8 cellular contexts compared by ENCODE assay signal in genomic region chr17:17712268-17712924, GRCh38. TPM values are rescaled to one million over a fixed set of nuclear protein-coding genes. Genes with fewer than 3 reads are reported as not detected.
DNase-seq lines count a peak whose midpoint lies in the region; ATAC-seq and TF ChIP-seq lines count a peak whose summit lies in the region.

No MANE protein-coding gene starts in this region.

- CTCF ChIA-PET in activated CD4-positive, alpha-beta T cell treated with anti-CD3 and anti-CD28 coated beads for 36 hours (lab: Charles Lee): interaction anchor here (0.7 to 1.0 kb wide), 3 partner anchors 16 to 321 kb away, joined by 3 read pairs; no protein-coding TSS in a partner anchor

- TF ChIP-seq POLR2A in upper lobe of left lung (IDR thresholded peaks at IDR 0.05): no peak

- no peak overlapping the region for H3K4me3 Mint-ChIP-seq in activated CD4-positive, alpha-beta T cell treated with anti-CD3 and anti-CD28 coated beads for 36 hours

- POLR2A ChIA-PET in activated CD4-positive, alpha-beta T cell treated with anti-CD3 and anti-CD28 coated beads for 36 hours (lab: Charles Lee): interaction anchor here (0.6 kb wide), 1 partner anchor 311 kb away, joined by 5 read pairs; no protein-coding TSS in a partner anchor

- H3K27me3 Mint-ChIP-seq in activated CD4-positive, alpha-beta T cell treated with anti-CD3 and anti-CD28 coated beads for 36 hours: no peaks in the 10 kb centered on the region

- no peak for TF ChIP-seq EP300 in upper lobe of left lung (IDR thresholded peaks at IDR 0.05)

- H3K36me3 ChIP-seq in SJSA1: peaks cover 23% of the 10 kb centered on the region
- H3K36me3 ChIP-seq in upper lobe of left lung: no peaks in the 10 kb centered on the region

- H3K36me3 Mint-ChIP-seq in activated CD4-positive, alpha-beta T cell treated with anti-CD3 and anti-CD28 coated beads for 36 hours (ENCODE audit: low read depth): no peaks in the 10 kb centered on the region

- no peak for TF ChIP-seq CTCF in fibroblast of the aortic adventitia (IDR thresholded peaks at IDR 0.05; ENCODE audit: insufficient read depth, low read length)
- TF ChIP-seq CTCF in upper lobe of left lung (IDR thresholded peaks at IDR 0.05): no peak

- peak overlapping the region; percentile 74 for H3K27ac ChIP-seq in SJSA1
- H3K27ac ChIP-seq in upper lobe of left lung: peak overlapping the region; percentile 77 to 83 (median 80)

- no peak overlapping the region for H3K4me3 ChIP-seq in SJSA1
- no peak overlapping the region for H3K4me3 ChIP-seq in fibroblast of the aortic adventitia (ENCODE audit: low read depth, low read length)
- no peak overlapping the region for H3K4me3 ChIP-seq in upper lobe of left lung

- ATAC-seq in activated CD4-positive, alpha-beta T cell treated with anti-CD3 and anti-CD28 coated beads for 36 hours: peak; percentile 70
- ATAC-seq in HG02798 (IDR thresholded peaks at IDR 0.05; ENCODE audit: poor library complexity, unreplicated experiment) (peak; percentile 63), upper lobe of left lung (ENCODE audit: low FRiP score in 2 of 2) (no peak)

- peaks cover 17% of the 10 kb centered on the region for H3K4me1 Mint-ChIP-seq in activated CD4-positive, alpha-beta T cell treated with anti-CD3 and anti-CD28 coated beads for 36 hours

- no peak for DNase-seq in activated CD4-positive, alpha-beta T cell treated with anti-CD3 and anti-CD28 coated beads for 36 hours
- no peak for DNase-seq in activated CD4-positive, alpha-beta T cell treated with anti-CD3 and anti-CD28 coated beads, Interleukin-2, amount 50 U/mL, for 48 hours
- DNase-seq in SJSA1 (ENCODE audit: low read depth in 1 of 2, low spot score in 2 of 2): peak; percentile 63 to 81
- peak; percentile 57 for DNase-seq in fibroblast of the aortic adventitia (ENCODE audit: low read depth)
- no peak for DNase-seq in upper lobe of left lung
- no peak for DNase-seq in NCI-H526 treated with DMSO at 0.1 percent for 48 hours (lab: John Stamatoyannopoulos, UW)
- DNase-seq in hypothalamus (lab: John Stamatoyannopoulos, UW): no peak

- H3K4me1 ChIP-seq in SJSA1 (replicated peaks) (peaks cover 55% of the 10 kb centered on the region), upper lobe of left lung (peaks cover 45 to 76% (median 55%) of the 10 kb centered on the region in 4 donors)

- H3K9me3 Mint-ChIP-seq in activated CD4-positive, alpha-beta T cell treated with anti-CD3 and anti-CD28 coated beads for 36 hours (ENCODE audit: low read depth): no peaks in the 10 kb centered on the region

- intact Hi-C loops in activated CD4-positive, alpha-beta T cell treated with anti-CD3 and anti-CD28 coated beads for 36 hours (cut with DNase I, micrococcal nuclease): no loop called here

- no peaks in the 10 kb centered on the region for H3K9me3 ChIP-seq in SJSA1 (replicated peaks)
- no peaks in the 10 kb centered on the region for H3K9me3 ChIP-seq in upper lobe of left lung

- H3K27ac Mint-ChIP-seq in activated CD4-positive, alpha-beta T cell treated with anti-CD3 and anti-CD28 coated beads for 36 hours: no peak overlapping the region

- 73 to 83% methylated on average over 5 of the region's 5 CpGs for WGBS in upper lobe of left lung, 2 donors

- H3K27me3 ChIP-seq in SJSA1 (replicated peaks): no peaks in the 10 kb centered on the region
- no peaks in the 10 kb centered on the region for H3K27me3 ChIP-seq in upper lobe of left lung

RNA-seq across cellular contexts. Expression of gene RAI1, which starts 31.1 kb away (rescaled TPM):
- 10 to 100 TPM; 13.6 to 16.4 TPM for total RNA-seq in activated CD4-positive, alpha-beta T cell treated with anti-CD3 and anti-CD28 coated beads for 36 hours
- 7.6 and 12.7 TPM in 2 replicates for total RNA-seq in SJSA1 (2014; rRNA removed; shearing (Covaris generic))
- total RNA-seq in fibroblast of the aortic adventitia (ENCODE audit: low replicate concordance): 7.5 and 9.1 TPM in 2 replicates
- 10 to 100 TPM; 33.8 to 76.6 (median 41.2) TPM for total RNA-seq in upper lobe of left lung

Comparison
In these comparisons a context has a peak if more than half of its experiments do, and no peak if none do; other contexts are left out.
1. ATAC-seq: peak in activated CD4-positive, alpha-beta T cell treated with anti-CD3 and anti-CD28 coated beads for 36 hours (single experiment) and HG02798 (single experiment); none in upper lobe of left lung (0 of 2).
2. DNase-seq: peak in SJSA1 (2 of 2) and fibroblast of the aortic adventitia (single experiment); none in activated CD4-positive, alpha-beta T cell treated with anti-CD3 and anti-CD28 coated beads for 36 hours (single experiment), activated CD4-positive, alpha-beta T cell treated with anti-CD3 and anti-CD28 coated beads, Interleukin-2, amount 50 U/mL, for 48 hours (0 of 2), upper lobe of left lung (0 of 2), NCI-H526 treated with DMSO at 0.1 percent for 48 hours (single experiment) and hypothalamus (0 of 51).